Comparison of ENCODE assay signal across 1 cellular context in the genomic region with DNA sequence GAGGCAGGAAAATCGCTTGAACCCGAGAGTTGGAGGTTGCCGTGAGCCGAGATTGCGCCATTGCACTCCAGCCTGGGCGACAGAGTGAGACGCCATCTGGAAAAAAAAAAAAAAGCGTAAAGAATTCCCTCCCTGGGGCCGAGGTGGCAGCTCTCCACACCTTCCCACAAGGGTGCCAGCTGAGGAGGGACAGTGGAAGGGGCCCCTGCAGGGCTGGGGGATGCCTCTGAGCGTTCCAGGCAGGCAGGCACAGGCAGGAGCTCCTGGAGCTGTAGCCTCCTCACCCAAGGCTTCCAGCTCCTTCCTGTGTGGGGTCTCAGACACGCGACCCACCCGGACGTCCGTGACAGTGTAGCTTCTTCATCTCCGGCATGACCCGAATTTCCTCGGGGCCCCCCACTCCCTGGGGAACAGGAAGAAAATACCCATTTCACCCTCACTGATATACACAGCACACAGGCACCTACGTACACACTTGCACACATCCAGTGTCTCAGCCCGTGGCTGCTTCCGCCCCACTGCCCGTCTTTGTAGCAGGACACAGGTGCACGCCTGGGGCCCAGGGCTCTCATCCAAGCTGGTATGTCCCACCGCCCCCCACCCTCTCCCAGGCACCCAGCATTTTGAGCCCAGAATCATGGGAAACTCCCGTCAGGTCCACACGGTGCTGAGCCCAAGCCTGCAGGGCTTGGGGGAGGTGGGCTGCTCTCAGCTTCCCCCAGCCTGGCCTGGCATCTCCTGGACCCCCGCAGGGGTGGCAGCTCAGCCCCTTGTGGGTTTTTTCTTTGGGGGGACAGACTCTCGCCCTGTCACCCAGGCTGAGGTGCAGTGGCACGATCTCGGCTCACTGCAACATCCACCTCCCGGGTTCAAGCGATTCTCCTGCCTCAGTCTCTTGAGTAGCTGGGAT.
TF ChIP-seq lines count a peak whose summit lies in the region.

No MANE protein-coding gene starts in this region.

TF ChIP-seq in HCT116, 20 proteins besides CTCF, POLR2A, EP300 and RAD21 (continued from another document):
- TF ChIP-seq SIN3A (IDR thresholded peaks at IDR 0.05; ENCODE audit: low read depth) (no peak), POLR2AphosphoS5 (IDR thresholded peaks at IDR 0.05; ENCODE audit: low read depth, low read length) (no peak), ZNF274 (IDR thresholded peaks at IDR 0.05; ENCODE audit: low read depth, low read length) (no peak), CEBPB (IDR thresholded peaks at IDR 0.05; ENCODE audit: low read depth) (no peak), CBX3 (IDR thresholded peaks at IDR 0.05; ENCODE audit: low read depth) (no peak), EZH2phosphoT487 (IDR thresholded peaks at IDR 0.05; ENCODE audit: borderline replicate concordance) (no peak), EZH2 (IDR thresholded peaks at IDR 0.05) (no peak), EGR1 (IDR thresholded peaks at IDR 0.05; ENCODE audit: low read depth) (no peak), FOSL1 (IDR thresholded peaks at IDR 0.05; ENCODE audit: low read depth) (no peak)
- TF ChIP-seq, protein P1, sequence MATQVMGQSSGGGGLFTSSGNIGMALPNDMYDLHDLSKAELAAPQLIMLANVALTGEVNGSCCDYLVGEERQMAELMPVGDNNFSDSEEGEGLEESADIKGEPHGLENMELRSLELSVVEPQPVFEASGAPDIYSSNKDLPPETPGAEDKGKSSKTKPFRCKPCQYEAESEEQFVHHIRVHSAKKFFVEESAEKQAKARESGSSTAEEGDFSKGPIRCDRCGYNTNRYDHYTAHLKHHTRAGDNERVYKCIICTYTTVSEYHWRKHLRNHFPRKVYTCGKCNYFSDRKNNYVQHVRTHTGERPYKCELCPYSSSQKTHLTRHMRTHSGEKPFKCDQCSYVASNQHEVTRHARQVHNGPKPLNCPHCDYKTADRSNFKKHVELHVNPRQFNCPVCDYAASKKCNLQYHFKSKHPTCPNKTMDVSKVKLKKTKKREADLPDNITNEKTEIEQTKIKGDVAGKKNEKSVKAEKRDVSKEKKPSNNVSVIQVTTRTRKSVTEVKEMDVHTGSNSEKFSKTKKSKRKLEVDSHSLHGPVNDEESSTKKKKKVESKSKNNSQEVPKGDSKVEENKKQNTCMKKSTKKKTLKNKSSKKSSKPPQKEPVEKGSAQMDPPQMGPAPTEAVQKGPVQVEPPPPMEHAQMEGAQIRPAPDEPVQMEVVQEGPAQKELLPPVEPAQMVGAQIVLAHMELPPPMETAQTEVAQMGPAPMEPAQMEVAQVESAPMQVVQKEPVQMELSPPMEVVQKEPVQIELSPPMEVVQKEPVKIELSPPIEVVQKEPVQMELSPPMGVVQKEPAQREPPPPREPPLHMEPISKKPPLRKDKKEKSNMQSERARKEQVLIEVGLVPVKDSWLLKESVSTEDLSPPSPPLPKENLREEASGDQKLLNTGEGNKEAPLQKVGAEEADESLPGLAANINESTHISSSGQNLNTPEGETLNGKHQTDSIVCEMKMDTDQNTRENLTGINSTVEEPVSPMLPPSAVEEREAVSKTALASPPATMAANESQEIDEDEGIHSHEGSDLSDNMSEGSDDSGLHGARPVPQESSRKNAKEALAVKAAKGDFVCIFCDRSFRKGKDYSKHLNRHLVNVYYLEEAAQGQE (IDR thresholded peaks at IDR 0.05; ENCODE audit: low read depth), result no peak
- TF ChIP-seq, protein P2, sequence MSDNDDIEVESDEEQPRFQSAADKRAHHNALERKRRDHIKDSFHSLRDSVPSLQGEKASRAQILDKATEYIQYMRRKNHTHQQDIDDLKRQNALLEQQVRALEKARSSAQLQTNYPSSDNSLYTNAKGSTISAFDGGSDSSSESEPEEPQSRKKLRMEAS (IDR thresholded peaks at IDR 0.05), result no peak
